ENCODE assay signal across 21 cellular contexts in the genomic region with DNA sequence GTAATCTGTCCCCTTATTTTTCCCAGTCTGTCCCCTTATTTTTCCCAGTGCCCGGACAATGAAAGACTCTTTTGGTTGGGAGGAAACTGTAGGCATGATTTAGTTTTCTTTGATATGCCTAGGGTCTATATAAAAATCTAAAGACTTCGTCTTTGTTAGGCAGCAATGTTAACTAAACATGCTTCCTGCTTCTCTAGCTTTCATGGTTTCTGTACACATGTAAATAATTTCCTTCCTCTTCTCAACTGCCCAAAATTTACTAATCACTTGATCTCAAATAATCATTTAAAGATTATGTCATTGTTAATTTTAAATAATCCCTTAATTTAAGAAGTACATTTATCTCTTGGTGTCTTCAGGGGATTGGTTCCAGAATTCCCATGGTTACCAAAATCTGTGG.
"Had no signal": no experiment of that assay in that cellular context is flagged by ENCODE, and none has a peak within 500 bp of the region (broad histone marks: within the 10 kb centered on the region; RNA-seq: fewer than 3 reads in every experiment).

No MANE protein-coding gene starts in this region.

- H3K4me3 Mint-ChIP-seq: activated CD4-positive, alpha-beta T cell treated with anti-CD3 and anti-CD28 coated beads, Interleukin-2, amount 10 ng/mL, durations not matched to agents 24 days and 14 days; activated CD8-positive, alpha-beta T cell treated with anti-CD3 and anti-CD28 coated beads, Interleukin-2, amount 10 ng/mL, durations not matched to agents 7 days and 5 days; activated naive CD4-positive, alpha-beta T cell treated with anti-CD3 and anti-CD28 coated beads for 36 hours; activated T-cell treated with anti-CD3 and anti-CD28 coated beads, Interleukin-2, amount 50 U/mL, for 24 hours; brain; nephron progenitor cell; T-helper 2 cell treated with Interferon-gamma antibody and Interleukin-4, amounts not matched to agents 5 μg/mL and 100 μg/mL, for 36 hours had no signal

- H3K9me3 Mint-ChIP-seq: activated naive CD4-positive, alpha-beta T cell treated with anti-CD3 and anti-CD28 coated beads for 36 hours; activated T-cell treated with anti-CD3 and anti-CD28 coated beads, Interleukin-2, amount 50 U/mL, for 24 hours; activated T-helper 2 cell treated with anti-CD3 and anti-CD28 coated beads, Interferon-gamma antibody, Interleukin-2, Interleukin-4, amounts not matched to agents 10 μg/mL and 5 μg/mL and 100 μg/mL, durations not matched to agents 14 hours and 24 hours and 36 hours; brain; nephron progenitor cell; T-helper 2 cell treated with Interferon-gamma antibody and Interleukin-4, amounts not matched to agents 5 μg/mL and 100 μg/mL, for 36 hours had no signal

- H3K27me3 ChIP-seq: heart left ventricle, upper lobe of left lung had no signal

- H3K4me3 ChIP-seq: coronary artery, heart left ventricle, lung, thoracic aorta, upper lobe of left lung had no signal

- H3K9me3 ChIP-seq: heart left ventricle, thoracic aorta, upper lobe of left lung had no signal

- ATAC-seq: activated CD8-positive, alpha-beta T cell treated with anti-CD3 and anti-CD28 coated beads, Interleukin-2, amount 10 ng/mL, durations not matched to agents 7 days and 5 days; heart left ventricle; left lobe of liver had no signal

- H3K27ac Mint-ChIP-seq: activated CD4-positive, alpha-beta T cell treated with anti-CD3 and anti-CD28 coated beads, Interleukin-2, amount 10 ng/mL, durations not matched to agents 24 days and 14 days; activated CD8-positive, alpha-beta T cell treated with anti-CD3 and anti-CD28 coated beads, Interleukin-2, amount 10 ng/mL, durations not matched to agents 7 days and 5 days; activated naive CD4-positive, alpha-beta T cell treated with anti-CD3 and anti-CD28 coated beads for 36 hours; activated T-cell treated with anti-CD3 and anti-CD28 coated beads, Interleukin-2, amount 50 U/mL, for 24 hours; activated T-helper 2 cell treated with anti-CD3 and anti-CD28 coated beads, Interferon-gamma antibody, Interleukin-2, Interleukin-4, amounts not matched to agents 10 μg/mL and 5 μg/mL and 100 μg/mL, durations not matched to agents 14 hours and 24 hours and 36 hours; nephron progenitor cell; T-helper 2 cell treated with Interferon-gamma antibody and Interleukin-4, amounts not matched to agents 5 μg/mL and 100 μg/mL, for 36 hours had no signal

- H3K4me1 Mint-ChIP-seq: brain, nephron progenitor cell had no signal

- H3K27me3 Mint-ChIP-seq: activated CD4-positive, alpha-beta T cell treated with anti-CD3 and anti-CD28 coated beads, Interleukin-2, amount 10 ng/mL, durations not matched to agents 24 days and 14 days; activated T-cell treated with anti-CD3 and anti-CD28 coated beads, Interleukin-2, amount 50 U/mL, for 24 hours; brain had no signal

- H3K27ac ChIP-seq: coronary artery, heart left ventricle, thoracic aorta, upper lobe of left lung had no signal

- DNase-seq: activated CD4-positive, alpha-beta T cell treated with anti-CD3 and anti-CD28 coated beads, Interleukin-2, amount 10 ng/mL, durations not matched to agents 24 days and 14 days; activated CD8-positive, alpha-beta T cell treated with anti-CD3 and anti-CD28 coated beads, Interleukin-2, amount 10 ng/mL, durations not matched to agents 7 days and 5 days; activated naive CD4-positive, alpha-beta T cell treated with anti-CD3 and anti-CD28 coated beads for 36 hours; activated T-cell treated with anti-CD3 and anti-CD28 coated beads, Interleukin-2, amount 50 U/mL, for 24 hours; anterior cingulate cortex; caudate nucleus; heart left ventricle; kidney; midbrain; nephron progenitor cell; occipital lobe; posterior cingulate gyrus; retina; upper lobe of left lung had no signal
